Comparison of ENCODE assay signal across 22 cellular contexts in genomic region chr6:127725821-127726220, GRCh38.
DNase-seq lines count a peak whose midpoint lies in the region; ATAC-seq and TF ChIP-seq lines count a peak whose summit lies in the region.
"Had no signal": no experiment of that assay in that cellular context is flagged by ENCODE, and none has a peak within 500 bp of the region (broad histone marks: within the 10 kb centered on the region; RNA-seq: fewer than 3 reads in every experiment).

No MANE protein-coding gene starts in this region.

- no peaks in the 10 kb centered on the region for H3K9me3 Mint-ChIP-seq in activated CD8-positive, alpha-beta T cell treated with anti-CD3 and anti-CD28 coated beads, Interleukin-2, amount 10 ng/mL, durations not matched to agents 7 days and 5 days (ENCODE audit: insufficient read depth)
- no peaks in the 10 kb centered on the region for H3K9me3 Mint-ChIP-seq in activated CD8-positive, alpha-beta T cell treated with anti-CD3 and anti-CD28 coated beads for 36 hours
- no peaks in the 10 kb centered on the region for H3K9me3 Mint-ChIP-seq in CD8-positive, alpha-beta memory T cell
- no peaks in the 10 kb centered on the region for H3K9me3 Mint-ChIP-seq in central memory CD8-positive, alpha-beta T cell
- H3K9me3 Mint-ChIP-seq in naive thymus-derived CD8-positive, alpha-beta T cell: no peaks in the 10 kb centered on the region

- TF ChIP-seq CTCF in activated CD8-positive, alpha-beta T cell treated with anti-CD3 and anti-CD28 coated beads for 36 hours (IDR thresholded peaks at IDR 0.05): no peak
- TF ChIP-seq CTCF in adrenal gland (IDR thresholded peaks at IDR 0.05): no peak

- no peaks in the 10 kb centered on the region for H3K27me3 ChIP-seq in CD8-positive, alpha-beta memory T cell (ENCODE audit: insufficient read depth, low read length, poor library complexity, severe bottlenecking)
- H3K27me3 ChIP-seq in adrenal gland: no peaks in the 10 kb centered on the region

- H3K36me3 Mint-ChIP-seq in activated CD8-positive, alpha-beta T cell treated with anti-CD3 and anti-CD28 coated beads, Interleukin-2, amount 10 ng/mL, durations not matched to agents 7 days and 5 days (ENCODE audit: low read depth): peaks cover 65% of the 10 kb centered on the region
- peaks cover 44% of the 10 kb centered on the region for H3K36me3 Mint-ChIP-seq in activated CD8-positive, alpha-beta T cell treated with anti-CD3 and anti-CD28 coated beads for 36 hours (ENCODE audit: low read depth)
- H3K36me3 Mint-ChIP-seq in CD8-positive, alpha-beta memory T cell: peaks cover 0 to 69% (median 20%) of the 10 kb centered on the region in 3 donors
- H3K36me3 Mint-ChIP-seq in central memory CD8-positive, alpha-beta T cell (ENCODE audit: insufficient read depth): peaks cover 30% of the 10 kb centered on the region
- peaks cover 12 to 74% (median 23%) of the 10 kb centered on the region in 3 donors for H3K36me3 Mint-ChIP-seq in naive thymus-derived CD8-positive, alpha-beta T cell

- WGBS in adrenal gland, 4 donors: 42 to 69% (median 51%) methylated on average over 1 of the region's 1 CpG

- intact Hi-C loops in activated CD8-positive, alpha-beta T cell treated with anti-CD3 and anti-CD28 coated beads for 36 hours (cut with micrococcal nuclease): no loop called here
- intact Hi-C loops in adrenal gland (cut with DNase I): no loop called here

- CTCF ChIA-PET in activated CD8-positive, alpha-beta T cell treated with anti-CD3 and anti-CD28 coated beads, Interleukin-2, amount 10 ng/mL, durations not matched to agents 7 days and 5 days (lab: Charles Lee): interaction anchor here (0.6 kb wide), 1 partner anchor 285 kb away, joined by 3 read pairs; no protein-coding TSS in a partner anchor
- CTCF ChIA-PET in activated CD8-positive, alpha-beta T cell treated with anti-CD3 and anti-CD28 coated beads for 36 hours (lab: Charles Lee): interaction anchor here (1.1 kb wide), 1 partner anchor 602 kb away, joined by 3 read pairs; no protein-coding TSS in a partner anchor
- CTCF ChIA-PET in CD8-positive, alpha-beta memory T cell (lab: Charles Lee): no interaction called here

- DNase-seq in activated CD8-positive, alpha-beta T cell treated with anti-CD3 and anti-CD28 coated beads, Interleukin-2, amount 10 ng/mL, durations not matched to agents 7 days and 5 days: no peak
- DNase-seq in activated CD8-positive, alpha-beta T cell treated with anti-CD3 and anti-CD28 coated beads for 36 hours: no peak
- DNase-seq in CD8-positive, alpha-beta memory T cell: no peak
- DNase-seq in central memory CD8-positive, alpha-beta T cell (ENCODE audit: low spot score in 2 of 2): no peak
- no peak for DNase-seq in naive thymus-derived CD8-positive, alpha-beta T cell
- DNase-seq in adrenal gland: no peak
- no peak for DNase-seq in NCI-H748 treated with DMSO at 0.1 percent for 48 hours (lab: John Stamatoyannopoulos, UW)
- no peak for DNase-seq in DMS 273 (lab: John Stamatoyannopoulos, UW; ENCODE audit: unreplicated experiment)
- DNase-seq: Karpas-422, NCI-H1092, NCI-H1417 treated with DMSO at 0.1 percent for 48 hours, NCI-H1694 treated with DMSO at 0.1 percent for 48 hours, NCI-H2081 treated with DMSO at 0.1 percent for 48 hours, NCI-H2171, NCI-H226, NCI-H510A, NCI-H774, PC-3, SK-N-SH had no signal

- H3K27ac ChIP-seq in CD8-positive, alpha-beta memory T cell (ENCODE audit: low read depth, low read length): no peak overlapping the region
- no peak overlapping the region for H3K27ac ChIP-seq in adrenal gland
- H3K27ac ChIP-seq: 22Rv1, C4-2B had no signal

- H3K9me3 ChIP-seq in CD8-positive, alpha-beta memory T cell (ENCODE audit: low read length): no peaks in the 10 kb centered on the region
- H3K9me3 ChIP-seq in adrenal gland (replicated peaks in 1 of 3): no peaks in the 10 kb centered on the region
- H3K9me3 ChIP-seq: SK-N-SH had no signal

- no peak overlapping the region for H3K4me3 ChIP-seq in CD8-positive, alpha-beta memory T cell (ENCODE audit: low read length)
- no peak overlapping the region for H3K4me3 ChIP-seq in adrenal gland

- peaks cover 15% of the 10 kb centered on the region for H3K4me1 ChIP-seq in CD8-positive, alpha-beta memory T cell (ENCODE audit: insufficient read depth, low read length)
- no peaks in the 10 kb centered on the region for H3K4me1 ChIP-seq in adrenal gland (replicated peaks in 1 of 2)

- TF ChIP-seq POLR2A in adrenal gland (IDR thresholded peaks at IDR 0.05): no peak

- no peaks in the 10 kb centered on the region for H3K27me3 Mint-ChIP-seq in activated CD8-positive, alpha-beta T cell treated with anti-CD3 and anti-CD28 coated beads, Interleukin-2, amount 10 ng/mL, durations not matched to agents 7 days and 5 days (ENCODE audit: low read depth)
- no peaks in the 10 kb centered on the region for H3K27me3 Mint-ChIP-seq in activated CD8-positive, alpha-beta T cell treated with anti-CD3 and anti-CD28 coated beads for 36 hours
- H3K27me3 Mint-ChIP-seq in CD8-positive, alpha-beta memory T cell: no peaks in the 10 kb centered on the region
- no peaks in the 10 kb centered on the region for H3K27me3 Mint-ChIP-seq in central memory CD8-positive, alpha-beta T cell
- H3K27me3 Mint-ChIP-seq in naive thymus-derived CD8-positive, alpha-beta T cell: no peaks in the 10 kb centered on the region
- H3K27me3 Mint-ChIP-seq: B cell had no signal

- H3K36me3 ChIP-seq in CD8-positive, alpha-beta memory T cell (ENCODE audit: insufficient read depth, low read length): peaks cover 7% of the 10 kb centered on the region
- H3K36me3 ChIP-seq in adrenal gland (replicated peaks in 1 of 2): no peaks in the 10 kb centered on the region

- H3K4me3 Mint-ChIP-seq in activated CD8-positive, alpha-beta T cell treated with anti-CD3 and anti-CD28 coated beads, Interleukin-2, amount 10 ng/mL, durations not matched to agents 7 days and 5 days: no peak overlapping the region
- no peak overlapping the region for H3K4me3 Mint-ChIP-seq in activated CD8-positive, alpha-beta T cell treated with anti-CD3 and anti-CD28 coated beads for 36 hours
- peak overlapping the region in 1 of 7 donors; percentile 34 for H3K4me3 Mint-ChIP-seq in CD8-positive, alpha-beta memory T cell
- H3K4me3 Mint-ChIP-seq in central memory CD8-positive, alpha-beta T cell: no peak overlapping the region
- H3K4me3 Mint-ChIP-seq in naive thymus-derived CD8-positive, alpha-beta T cell: peak overlapping the region in 4 of 10 donors; percentile 23 to 59 (median 38)
- H3K4me3 Mint-ChIP-seq: B cell had no signal

- POLR2A ChIA-PET in activated CD8-positive, alpha-beta T cell treated with anti-CD3 and anti-CD28 coated beads, Interleukin-2, amount 10 ng/mL, durations not matched to agents 7 days and 5 days (lab: Charles Lee): no interaction called here
- POLR2A ChIA-PET in activated CD8-positive, alpha-beta T cell treated with anti-CD3 and anti-CD28 coated beads for 36 hours (lab: Charles Lee): no interaction called here
- POLR2A ChIA-PET in CD8-positive, alpha-beta memory T cell (lab: Charles Lee): no interaction called here
- POLR2A ChIA-PET in naive thymus-derived CD8-positive, alpha-beta T cell (lab: Charles Lee): no interaction called here

- H3K27ac Mint-ChIP-seq in activated CD8-positive, alpha-beta T cell treated with anti-CD3 and anti-CD28 coated beads, Interleukin-2, amount 10 ng/mL, durations not matched to agents 7 days and 5 days: no peak overlapping the region
- no peak overlapping the region for H3K27ac Mint-ChIP-seq in activated CD8-positive, alpha-beta T cell treated with anti-CD3 and anti-CD28 coated beads for 36 hours
- peak overlapping the region in 7 of 8 donors; percentile 15 to 79 (median 45) for H3K27ac Mint-ChIP-seq in CD8-positive, alpha-beta memory T cell
- peak overlapping the region; percentile 10 for H3K27ac Mint-ChIP-seq in central memory CD8-positive, alpha-beta T cell (ENCODE audit: low read depth)
- peak overlapping the region; percentile 9 to 83 (median 64) for H3K27ac Mint-ChIP-seq in naive thymus-derived CD8-positive, alpha-beta T cell
- H3K27ac Mint-ChIP-seq: B cell had no signal

- peaks cover 8% of the 10 kb centered on the region for H3K4me1 Mint-ChIP-seq in activated CD8-positive, alpha-beta T cell treated with anti-CD3 and anti-CD28 coated beads, Interleukin-2, amount 10 ng/mL, durations not matched to agents 7 days and 5 days (ENCODE audit: low read depth)
- peaks cover 58% of the 10 kb centered on the region for H3K4me1 Mint-ChIP-seq in activated CD8-positive, alpha-beta T cell treated with anti-CD3 and anti-CD28 coated beads for 36 hours (ENCODE audit: low read depth)
- peaks cover 59 to 96% (median 88%) of the 10 kb centered on the region in 3 donors for H3K4me1 Mint-ChIP-seq in CD8-positive, alpha-beta memory T cell
- peaks cover 61% of the 10 kb centered on the region for H3K4me1 Mint-ChIP-seq in central memory CD8-positive, alpha-beta T cell
- peaks cover 48 to 80% (median 72%) of the 10 kb centered on the region in 4 donors for H3K4me1 Mint-ChIP-seq in naive thymus-derived CD8-positive, alpha-beta T cell
- H3K4me1 Mint-ChIP-seq: B cell had no signal

- ATAC-seq in activated CD8-positive, alpha-beta T cell treated with anti-CD3 and anti-CD28 coated beads, Interleukin-2, amount 10 ng/mL, durations not matched to agents 7 days and 5 days: peak; percentile 23
- ATAC-seq in activated CD8-positive, alpha-beta T cell treated with anti-CD3 and anti-CD28 coated beads for 36 hours: no peak
- no peak for ATAC-seq in central memory CD8-positive, alpha-beta T cell (replicated peaks; ENCODE audit: extremely low read depth, poor library complexity, severe bottlenecking)
- ATAC-seq in naive thymus-derived CD8-positive, alpha-beta T cell: no peak
- ATAC-seq: PC-3 had no signal

Comparison
In these comparisons a context has a peak if more than half of its experiments do, and no peak if none do; other contexts are left out.
1. H3K27ac Mint-ChIP-seq: peak in CD8-positive, alpha-beta memory T cell (7 of 8), central memory CD8-positive, alpha-beta T cell (single experiment) and naive thymus-derived CD8-positive, alpha-beta T cell (10 of 10); none in activated CD8-positive, alpha-beta T cell treated with anti-CD3 and anti-CD28 coated beads, Interleukin-2, amount 10 ng/mL, durations not matched to agents 7 days and 5 days (single experiment) and activated CD8-positive, alpha-beta T cell treated with anti-CD3 and anti-CD28 coated beads for 36 hours (single experiment).